Comparison of ENCODE assay signal across 14 cellular contexts in genomic region chr16:18784917-18785623, GRCh38. TPM values are rescaled to one million over a fixed set of nuclear protein-coding genes. Genes with fewer than 3 reads are reported as not detected.
A peak's percentile ranks its signal among the peaks of the same experiment; 100 is the strongest.
DNase-seq lines count a peak whose midpoint lies in the region; ATAC-seq and TF ChIP-seq lines count a peak whose summit lies in the region.
"Had no signal": no experiment of that assay in that cellular context is flagged by ENCODE, and none has a peak within 500 bp of the region (broad histone marks: within the 10 kb centered on the region; RNA-seq: fewer than 3 reads in every experiment).

No MANE protein-coding gene starts in this region.

- H3K9me3 Mint-ChIP-seq in Calu3 (ENCODE audit: low read depth, unreplicated experiment): no peaks in the 10 kb centered on the region
- peaks cover 0 to 1% (median 0%) of the 10 kb centered on the region in 5 experiments for H3K9me3 Mint-ChIP-seq in brain
- H3K9me3 Mint-ChIP-seq in natural killer cell treated with Interleukin-12 subunit alpha and Interleukin-12 subunit beta and Interleukin-15 and Interleukin-18, amount 100 ng/mL, for 72 hours: no peaks in the 10 kb centered on the region

- H3K27ac Mint-ChIP-seq in Calu3 (ENCODE audit: unreplicated experiment): peak overlapping the region; percentile 47
- peak overlapping the region; percentile 18 to 60 (median 52) for H3K27ac Mint-ChIP-seq in brain
- H3K27ac Mint-ChIP-seq in natural killer cell treated with Interleukin-12 subunit alpha and Interleukin-12 subunit beta and Interleukin-15 and Interleukin-18, amount 100 ng/mL, for 72 hours: peak overlapping the region; percentile 94 to 98

- H3K4me1 ChIP-seq in MM.1S (ENCODE audit: low read length) (peaks cover 28% of the 10 kb centered on the region), body of pancreas (peaks cover 38% of the 10 kb centered on the region)

- peaks cover 51% of the 10 kb centered on the region for H3F3A ChIP-seq in MM.1S (ENCODE audit: insufficient read depth, low read length)

- TF ChIP-seq CTCF in Calu3 (IDR thresholded peaks at IDR 0.05; ENCODE audit: unreplicated experiment) (no peak), MM.1S (IDR thresholded peaks at IDR 0.05; ENCODE audit: low read length) (no peak), brain (conservative IDR thresholded peaks at IDR 0.05) (no peak), body of pancreas (IDR thresholded peaks at IDR 0.05) (no peak)

- 74 to 75% methylated on average over 8 of the region's 8 CpGs for WGBS in body of pancreas, 2 donors

- H3K36me3 Mint-ChIP-seq in Calu3 (ENCODE audit: insufficient read depth, unreplicated experiment) (peaks cover 73% of the 10 kb centered on the region), brain (peaks cover 65% of the 10 kb centered on the region)
- peaks cover 53% of the 10 kb centered on the region for H3K36me3 Mint-ChIP-seq in natural killer cell treated with Interleukin-12 subunit alpha and Interleukin-12 subunit beta and Interleukin-15 and Interleukin-18, amount 100 ng/mL, for 72 hours

- H3K27me3 Mint-ChIP-seq in Calu3 (ENCODE audit: unreplicated experiment) (no peaks in the 10 kb centered on the region), brain (peaks cover 7% of the 10 kb centered on the region)
- H3K27me3 Mint-ChIP-seq in natural killer cell treated with Interleukin-12 subunit alpha and Interleukin-12 subunit beta and Interleukin-15 and Interleukin-18, amount 100 ng/mL, for 72 hours: no peaks in the 10 kb centered on the region

- H3K4me3 ChIP-seq in MM.1S (ENCODE audit: low read length): no peak overlapping the region
- H3K4me3 ChIP-seq in body of pancreas: no peak overlapping the region
- H3K4me3 ChIP-seq: heart left ventricle, mucosa of descending colon had no signal

- H3K27ac ChIP-seq in MM.1S (ENCODE audit: low read length) (no peak overlapping the region), body of pancreas (no peak overlapping the region)
- H3K27ac ChIP-seq: heart left ventricle had no signal

- peaks cover 77% of the 10 kb centered on the region for H3K79me2 ChIP-seq in MM.1S (ENCODE audit: low read length)

- H3K4me1 Mint-ChIP-seq in Calu3 (ENCODE audit: low read depth, unreplicated experiment) (peaks cover 38% of the 10 kb centered on the region), brain (peaks cover 55% of the 10 kb centered on the region)
- H3K4me1 Mint-ChIP-seq in natural killer cell treated with Interleukin-12 subunit alpha and Interleukin-12 subunit beta and Interleukin-15 and Interleukin-18, amount 100 ng/mL, for 72 hours (ENCODE audit: low read depth in 2 of 2): peaks cover 49 to 57% of the 10 kb centered on the region in 2 donors

- H3K4me2 ChIP-seq in MM.1S (ENCODE audit: low read depth, low read length): peak overlapping the region; percentile 24; the same call in 1 of the 2 replicates

- no TSS peak for BruUV-seq in Calu3 (replicated peaks; lab: Mats Ljungman, UMichigan)

- no peak for TF ChIP-seq POLR2A in body of pancreas (IDR thresholded peaks at IDR 0.05)

- H3K9ac ChIP-seq in MM.1S (ENCODE audit: low read length): no peak overlapping the region

- CTCF ChIA-PET in Calu3 (lab: Charles Lee): no interaction called here

- H3K4me3 Mint-ChIP-seq in Calu3 (ENCODE audit: low read depth, unreplicated experiment) (peak overlapping the region; percentile 47), brain (peak overlapping the region; percentile 9 to 68 (median 34))
- H3K4me3 Mint-ChIP-seq in natural killer cell treated with Interleukin-12 subunit alpha and Interleukin-12 subunit beta and Interleukin-15 and Interleukin-18, amount 100 ng/mL, for 72 hours: peak overlapping the region; percentile 67

- H4K20me1 ChIP-seq in MM.1S (ENCODE audit: insufficient read depth, low read length): peaks cover 61% of the 10 kb centered on the region

- H3K9me2 ChIP-seq in MM.1S (replicated peaks; ENCODE audit: insufficient read depth, low read length): no peaks in the 10 kb centered on the region

- H3K9me3 ChIP-seq in MM.1S (replicated peaks; ENCODE audit: insufficient read depth, low read length): no peaks in the 10 kb centered on the region
- no peaks in the 10 kb centered on the region for H3K9me3 ChIP-seq in body of pancreas
- H3K9me3 ChIP-seq: heart left ventricle, mucosa of descending colon had no signal

- DNase-seq in Calu3: no peak
- DNase-seq in MM.1S: no peak
- DNase-seq in natural killer cell treated with Interleukin-12 subunit alpha and Interleukin-12 subunit beta and Interleukin-15 and Interleukin-18, amount 100 ng/mL, for 72 hours (ENCODE audit: low spot score): no peak
- no peak for DNase-seq in HT-29 (ENCODE audit: low spot score)
- no peak for DNase-seq in NCI-H748 (lab: John Stamatoyannopoulos, UW; ENCODE audit: unreplicated experiment)
- no peak for DNase-seq in body of pancreas
- DNase-seq: activated CD8-positive, alpha-beta memory T cell treated with anti-CD3 and anti-CD28 coated beads for 24 hours; heart left ventricle; mucosa of descending colon; NCI-H187 treated with DMSO at 0.1 percent for 48 hours; SHP77; stimulated activated CD8-positive, alpha-beta memory T cell treated with anti-CD3 and anti-CD28 coated beads, Interleukin-4, amount 100 ng/mL, for 48 hours had no signal

- intact Hi-C loops in Calu3 (cut with micrococcal nuclease; ENCODE audit: unreplicated experiment) (no loop called here), body of pancreas (cut with DNase I) (no loop called here)

- ATAC-seq in natural killer cell treated with Interleukin-12 subunit alpha and Interleukin-12 subunit beta and Interleukin-15 and Interleukin-18, amount 100 ng/mL, for 72 hours: no peak
- ATAC-seq in HG02938 (IDR thresholded peaks at IDR 0.05; ENCODE audit: unreplicated experiment) (no peak), body of pancreas (no peak)
- ATAC-seq: heart left ventricle, mucosa of descending colon had no signal

- H3K27me3 ChIP-seq in MM.1S (replicated peaks; ENCODE audit: insufficient read depth, low read length): no peaks in the 10 kb centered on the region
- no peaks in the 10 kb centered on the region for H3K27me3 ChIP-seq in body of pancreas
- H3K27me3 ChIP-seq: heart left ventricle had no signal

- H3K36me3 ChIP-seq in MM.1S (replicated peaks; ENCODE audit: insufficient read depth, low read length) (peaks cover 53% of the 10 kb centered on the region), body of pancreas (replicated peaks in 1 of 2; ENCODE audit: insufficient read depth in 1 of 2, low read depth in 2 of 2) (peaks cover 0 to 33% of the 10 kb centered on the region in 2 donors)

- H2AFZ ChIP-seq in MM.1S (ENCODE audit: low read length): no peak overlapping the region

RNA-seq across cellular contexts. Expression of gene RPS15A, which starts 5.1 kb away (rescaled TPM):
- total RNA-seq in Calu3 (2022) (1,182 and 1,352 TPM in 2 replicates), body of pancreas (100 to 1,000 TPM; 232 to 393 TPM)
- 3,160 TPM for polyA plus RNA-seq in brain (ENCODE audit: insufficient read depth, low read depth, low replicate concordance)
- total RNA-seq in natural killer cell treated with Interleukin-12 subunit alpha and Interleukin-12 subunit beta and Interleukin-15 and Interleukin-18, amount 100 ng/mL, for 72 hours: 1,000 to 10,000 TPM in 1 of 2 donors, 100 to 1,000 TPM in 1; 497 to 1,038 TPM
- total RNA-seq in HT-29 (2014; rRNA removed; shearing (Covaris generic)): 1,332 and 1,417 TPM in 2 replicates

RNA-seq across cellular contexts. Expression of gene ARL6IP1, which starts 16.3 kb away (rescaled TPM):
- total RNA-seq in Calu3 (2022) (296 and 313 TPM in 2 replicates), body of pancreas (100 to 1,000 TPM; 111 to 153 TPM)
- polyA plus RNA-seq in brain (ENCODE audit: insufficient read depth, low read depth, low replicate concordance): 363 TPM
- total RNA-seq in natural killer cell treated with Interleukin-12 subunit alpha and Interleukin-12 subunit beta and Interleukin-15 and Interleukin-18, amount 100 ng/mL, for 72 hours: 100 to 1,000 TPM; 113 to 149 TPM
- total RNA-seq in HT-29 (2014; rRNA removed; shearing (Covaris generic)): 208 and 221 TPM in 2 replicates
